Comparison of ENCODE assay signal across 10 cellular contexts in genomic region chr2:240451108-240451611, GRCh38. TPM values are rescaled to one million over a fixed set of nuclear protein-coding genes. Genes with fewer than 3 reads are reported as not detected.
A peak's percentile ranks its signal among the peaks of the same experiment; 100 is the strongest.
DNase-seq lines count a peak whose midpoint lies in the region; ATAC-seq and TF ChIP-seq lines count a peak whose summit lies in the region.
"Had no signal": no experiment of that assay in that cellular context is flagged by ENCODE, and none has a peak within 500 bp of the region (broad histone marks: within the 10 kb centered on the region; RNA-seq: fewer than 3 reads in every experiment).

No MANE protein-coding gene starts in this region.

- no peak for TF ChIP-seq POLR2A in esophagus squamous epithelium (IDR thresholded peaks at IDR 0.05)
- TF ChIP-seq POLR2A in suprapubic skin (IDR thresholded peaks at IDR 0.05): no peak

- H3K9ac ChIP-seq in MM.1S (ENCODE audit: low read length): no peak overlapping the region

- H3K27ac ChIP-seq in VCaP: peak overlapping the region; percentile 71; the same call in 1 of the 2 replicates
- H3K27ac ChIP-seq in esophagus squamous epithelium: peak overlapping the region; percentile 79 to 91 (median 87)
- peak overlapping the region; percentile 88 for H3K27ac ChIP-seq in suprapubic skin
- no peak overlapping the region for H3K27ac ChIP-seq in MM.1S (ENCODE audit: low read length)

- no peak for ATAC-seq in natural killer cell

- H3K27ac Mint-ChIP-seq in natural killer cell: no peak overlapping the region
- H3K27ac Mint-ChIP-seq: stimulated activated naive CD8-positive, alpha-beta T cell treated with anti-CD3 and anti-CD28 coated beads, Interleukin-15, Interleukin-2, amounts not matched to agents 100 ng/mL and 50 ng/mL, for 24 hours had no signal

- no peaks in the 10 kb centered on the region for H3F3A ChIP-seq in MM.1S (ENCODE audit: insufficient read depth, low read length)

- H3K4me3 ChIP-seq in esophagus squamous epithelium (peak overlapping the region in 3 of 4 donors; percentile 60 to 84 (median 71)), suprapubic skin (no peak overlapping the region), MM.1S (ENCODE audit: low read length) (no peak overlapping the region)

- H3K4me1 ChIP-seq in esophagus squamous epithelium: peaks cover 68 to 97% (median 73%) of the 10 kb centered on the region in 3 donors
- peaks cover 94% of the 10 kb centered on the region for H3K4me1 ChIP-seq in suprapubic skin
- no peaks in the 10 kb centered on the region for H3K4me1 ChIP-seq in MM.1S (ENCODE audit: low read length)

- intact Hi-C loops in esophagus squamous epithelium (cut with DNase I) (no loop called here), natural killer cell (cut with micrococcal nuclease) (no loop called here)

- H3K4me2 ChIP-seq in MM.1S (ENCODE audit: low read depth, low read length): no peak overlapping the region

- peaks cover 0 to 3% (median 0%) of the 10 kb centered on the region in 3 donors for H3K36me3 ChIP-seq in esophagus squamous epithelium
- H3K36me3 ChIP-seq in suprapubic skin: peaks cover under 1% of the 10 kb centered on the region
- H3K36me3 ChIP-seq in MM.1S (replicated peaks; ENCODE audit: insufficient read depth, low read length): no peaks in the 10 kb centered on the region

- no peaks in the 10 kb centered on the region for H4K20me1 ChIP-seq in MM.1S (ENCODE audit: insufficient read depth, low read length)

- H3K4me3 Mint-ChIP-seq in natural killer cell: peak overlapping the region; percentile 21
- H3K4me3 Mint-ChIP-seq: stimulated activated naive CD8-positive, alpha-beta T cell treated with anti-CD3 and anti-CD28 coated beads, Interleukin-15, Interleukin-2, amounts not matched to agents 100 ng/mL and 50 ng/mL, for 24 hours had no signal

- H3K9me2 ChIP-seq in MM.1S (replicated peaks; ENCODE audit: insufficient read depth, low read length): no peaks in the 10 kb centered on the region

- H3K9me3 ChIP-seq in esophagus squamous epithelium: no peaks in the 10 kb centered on the region
- no peaks in the 10 kb centered on the region for H3K9me3 ChIP-seq in suprapubic skin
- no peaks in the 10 kb centered on the region for H3K9me3 ChIP-seq in MM.1S (replicated peaks; ENCODE audit: insufficient read depth, low read length)

- H3K9me3 Mint-ChIP-seq in natural killer cell: no peaks in the 10 kb centered on the region
- H3K9me3 Mint-ChIP-seq: stimulated activated naive CD8-positive, alpha-beta T cell treated with anti-CD3 and anti-CD28 coated beads, Interleukin-15, Interleukin-2, amounts not matched to agents 100 ng/mL and 50 ng/mL, for 24 hours had no signal

- DNase-seq in esophagus squamous epithelium (lab: John Stamatoyannopoulos, UW) (no peak), natural killer cell (no peak), suprapubic skin (ENCODE audit: low spot score in 2 of 2) (peak in 1 of 2 donors; percentile 64), GM19238 (ENCODE audit: insufficient read length, low spot score) (no peak), retina (no peak), MM.1S (no peak)
- DNase-seq: DMS79, NCI-H2171 treated with DMSO at 0.1 percent for 48 hours had no signal

- H3K79me2 ChIP-seq in MM.1S (ENCODE audit: low read length): no peaks in the 10 kb centered on the region

- TF ChIP-seq EP300 in suprapubic skin (IDR thresholded peaks at IDR 0.05): no peak

- peaks cover 5 to 17% of the 10 kb centered on the region in 2 donors for H3K4me1 Mint-ChIP-seq in natural killer cell

- no peaks in the 10 kb centered on the region for H3K36me3 Mint-ChIP-seq in natural killer cell

- no peak overlapping the region for H2AFZ ChIP-seq in MM.1S (ENCODE audit: low read length)

- H3K27me3 Mint-ChIP-seq in natural killer cell (ENCODE audit: low read depth in 2 of 2): peaks cover 25 to 36% of the 10 kb centered on the region in 2 donors

- WGBS in esophagus squamous epithelium, 2 donors: 19 to 77% methylated on average over 4 to 9 of the region's 13 CpGs
- WGBS in suprapubic skin: 67% methylated on average over 5 of the region's 13 CpGs

- TF ChIP-seq CTCF in VCaP (conservative IDR thresholded peaks at IDR 0.05) (no peak), esophagus squamous epithelium (IDR thresholded peaks at IDR 0.05) (peak in 3 of 6 experiments; percentile 17 to 53 (median 31)), natural killer cell (IDR thresholded peaks at IDR 0.05) (no peak), suprapubic skin (IDR thresholded peaks at IDR 0.05) (peak in 1 of 2 donors; percentile 11), MM.1S (IDR thresholded peaks at IDR 0.05; ENCODE audit: low read length) (no peak)

- H3K27me3 ChIP-seq in esophagus squamous epithelium (peaks cover 0 to 60% (median 0%) of the 10 kb centered on the region in 4 donors), suprapubic skin (peaks cover 45% of the 10 kb centered on the region), MM.1S (replicated peaks; ENCODE audit: insufficient read depth, low read length) (peaks cover 36% of the 10 kb centered on the region)

RNA-seq across cellular contexts. Expression of gene GPC1, which starts 15.7 kb away (rescaled TPM):
- total RNA-seq in esophagus squamous epithelium: 100 to 1,000 TPM in 1 of 4 donors, 10 to 100 TPM in 3; 59.3 to 129 (median 78.6) TPM
- 1 to 10 TPM in 1 of 3 donors, under 1 TPM in 2; 0.79 to 1.4 (median 0.94) TPM for total RNA-seq in natural killer cell
- total RNA-seq in suprapubic skin: 100 to 1,000 TPM; 130 to 164 (median 145) TPM

Comparison
In these comparisons a context has a peak if more than half of its experiments do, and no peak if none do; other contexts are left out.
1. H3K4me3 ChIP-seq: peak in esophagus squamous epithelium (3 of 4); none in suprapubic skin (single experiment) and MM.1S (single experiment).
2. RNA of gene GPC1, which starts 15.7 kb away (total RNA-seq): 130 to 164 TPM in suprapubic skin and 59.3 to 129 TPM in esophagus squamous epithelium; 0.79 to 1.4 TPM in natural killer cell; every median in the first group is over 10 times any median in the second.